In genomic region chr10:75611081-75611971, GRCh38 we compare ENCODE assay signal across 9 cellular contexts.
DNase-seq lines count a peak whose midpoint lies in the region; ATAC-seq and TF ChIP-seq lines count a peak whose summit lies in the region.
"Had no signal": no experiment of that assay in that cellular context is flagged by ENCODE, and none has a peak within 500 bp of the region (broad histone marks: within the 10 kb centered on the region; RNA-seq: fewer than 3 reads in every experiment).

No MANE protein-coding gene starts in this region.

- no peaks in the 10 kb centered on the region for H3K27me3 ChIP-seq in gastroesophageal sphincter
- H3K27me3 ChIP-seq in breast epithelium, result no peaks in the 10 kb centered on the region

- TF ChIP-seq CTCF in gastroesophageal sphincter (IDR thresholded peaks at IDR 0.05) (no peak), breast epithelium (IDR thresholded peaks at IDR 0.05) (no peak)

- peak overlapping the region in 3 of 4 donors; percentile 15 to 53 (median 42) for H3K27ac ChIP-seq in gastroesophageal sphincter
- H3K27ac ChIP-seq in breast epithelium, result no peak overlapping the region

- peaks cover 0 to 46% (median 4%) of the 10 kb centered on the region in 3 donors for H3K4me1 ChIP-seq in gastroesophageal sphincter
- H3K4me1 ChIP-seq in breast epithelium, result no peaks in the 10 kb centered on the region

- intact Hi-C loops in breast epithelium (cut with DNase I; ENCODE audit: low total_unique reads), result no loop called here

- no peaks in the 10 kb centered on the region for H3K36me3 ChIP-seq in gastroesophageal sphincter
- no peaks in the 10 kb centered on the region for H3K36me3 ChIP-seq in breast epithelium

- WGBS in gastroesophageal sphincter (ENCODE audit: low coverage in 1 of 2), 2 donors, result 90 to 98% methylated on average over 5 to 7 of the region's 7 CpGs

- H3K4me3 ChIP-seq in gastroesophageal sphincter (no peak overlapping the region), breast epithelium (no peak overlapping the region)
- H3K4me3 ChIP-seq: coronary artery had no signal

- peak; percentile 4 to 6 for DNase-seq in AML-193 (lab: John Stamatoyannopoulos, UW)
- no peak for DNase-seq in breast epithelium (ENCODE audit: low spot score in 2 of 2)
- no peak for DNase-seq in A172 (ENCODE audit: low spot score)
- no peak for DNase-seq in amygdala (lab: John Stamatoyannopoulos, UW)

- ATAC-seq in GM19395 (IDR thresholded peaks at IDR 0.05; ENCODE audit: unreplicated experiment) (peak; percentile 40), HG03469 (IDR thresholded peaks at IDR 0.05; ENCODE audit: unreplicated experiment) (peak; percentile 30), gastroesophageal sphincter (no peak), GM21717 (IDR thresholded peaks at IDR 0.05; ENCODE audit: unreplicated experiment) (no peak)

- no peak for TF ChIP-seq POLR2A in gastroesophageal sphincter (IDR thresholded peaks at IDR 0.05)
- TF ChIP-seq POLR2A in breast epithelium (IDR thresholded peaks at IDR 0.05), result no peak

- no peaks in the 10 kb centered on the region for H3K9me3 ChIP-seq in gastroesophageal sphincter
- no peaks in the 10 kb centered on the region for H3K9me3 ChIP-seq in breast epithelium

- TF ChIP-seq EP300 in gastroesophageal sphincter (IDR thresholded peaks at IDR 0.05), result no peak

Comparison
In these comparisons a context has a peak if more than half of its experiments do, and no peak if none do; other contexts are left out.
1. DNase-seq: peak in AML-193 (2 of 2); none in breast epithelium (0 of 2), A172 (single experiment) and amygdala (0 of 56).
2. ATAC-seq: peak in GM19395 (single experiment) and HG03469 (single experiment); none in gastroesophageal sphincter (single experiment) and GM21717 (single experiment).
3. H3K27ac ChIP-seq: peak in gastroesophageal sphincter (3 of 4); none in breast epithelium (0 of 2).